ENCODE assay signal across 21 cellular contexts in the genomic region with DNA sequence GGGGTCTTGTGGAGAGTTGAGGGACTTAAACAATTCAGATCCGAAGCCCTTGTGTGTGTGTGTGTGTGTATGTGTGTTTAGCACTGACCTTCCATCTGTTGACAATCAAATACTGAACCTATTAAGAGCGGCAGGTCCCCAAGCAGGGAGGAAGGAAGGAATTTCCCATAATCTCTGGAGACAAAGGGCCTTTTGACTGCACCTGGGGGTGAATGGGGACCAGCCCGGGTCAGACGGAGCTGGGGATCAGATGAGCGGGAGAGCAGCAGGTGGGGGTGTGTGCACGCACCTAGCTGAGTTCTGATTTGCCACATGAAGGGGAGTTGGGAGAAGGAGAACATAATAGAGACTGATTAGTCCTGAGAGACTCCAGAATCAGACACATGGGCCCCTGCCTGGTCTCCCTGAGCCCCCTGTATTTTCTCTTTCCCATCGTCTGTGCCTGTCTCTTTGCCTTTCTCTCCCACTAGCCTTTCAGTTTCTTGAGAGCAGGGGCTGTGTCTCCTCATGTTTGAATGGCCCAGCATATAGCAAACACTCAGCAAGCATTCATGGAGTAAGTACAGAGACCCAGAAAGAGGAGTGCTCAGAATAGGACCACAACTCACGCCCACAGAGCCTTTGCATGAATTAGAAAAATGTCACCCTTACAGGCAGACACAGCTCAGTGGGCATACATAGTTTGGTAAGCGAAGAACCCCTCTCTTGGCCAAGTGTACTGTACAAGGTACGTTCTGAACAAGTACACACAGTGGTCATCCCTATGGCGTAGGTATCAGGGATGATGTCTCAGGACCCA.
DNase-seq lines count a peak whose midpoint lies in the region; ATAC-seq, FAIRE-seq and TF ChIP-seq lines count a peak whose summit lies in the region.
"Had no signal": no experiment of that assay in that cellular context is flagged by ENCODE, and none has a peak within 500 bp of the region (broad histone marks: within the 10 kb centered on the region; RNA-seq: fewer than 3 reads in every experiment).

No MANE protein-coding gene starts in this region.

- no peak for FAIRE-seq in H1 (lab: Jason Lieb, UNC)
- FAIRE-seq: GM12891 had no signal

- DNase-seq in H1 (ENCODE audit: low read depth in 1 of 2, low spot score in 2 of 2) (no peak), NCI-H2029 (lab: John Stamatoyannopoulos, UW) (no peak), dorsolateral prefrontal cortex (no peak), SHP77 treated with DMSO at 0.1 percent for 48 hours (lab: John Stamatoyannopoulos, UW) (no peak)
- DNase-seq in stimulated activated effector memory CD8-positive, alpha-beta T cell treated with anti-CD3 and anti-CD28 coated beads, Interleukin-12 subunit alpha, Interleukin-12 subunit beta, amount 100 ng/mL, for 72 hours (ENCODE audit: low spot score in 2 of 2): no peak
- DNase-seq: C1 segment of cervical spinal cord; CD8-positive, alpha-beta memory T cell; DMS53; EL; H9; KBM-7; NCI-H187; NCI-H2227 treated with DMSO at 0.1 percent for 48 hours; NCI-H510A treated with DMSO at 0.1 percent for 48 hours; NCI-H774; SIG-M5 had no signal

- TF ChIP-seq CTCF in H1 (IDR thresholded peaks at IDR 0.05; ENCODE audit: control extremely low read depth in 1 of 3, insufficient read depth in 1 of 3, low read depth in 1 of 3, low read length in 3 of 3) (no peak), dorsolateral prefrontal cortex (IDR thresholded peaks at IDR 0.05 in 54 of 56, conservative IDR thresholded peaks at IDR 0.05 in 2 of 56; ENCODE audit: low read depth in 1 of 56, partially characterized antibody in 56 of 56) (no peak)

- no peak overlapping the region; the same call in 1 of the 2 replicates for H3K18ac ChIP-seq in H1 (ENCODE audit: extremely low read depth, low read length)

- H4K91ac ChIP-seq in H1 (replicated peaks; ENCODE audit: insufficient read length, low read length): no peak overlapping the region

- H2BK12ac ChIP-seq in H1 (ENCODE audit: low read depth, low read length): peak overlapping the region; percentile 77; the same call in 1 of the 2 replicates

- H3K4me2 ChIP-seq in H1 (ENCODE audit: insufficient read depth in 1 of 2, low read depth in 2 of 2, low read length in 2 of 2): peak overlapping the region in 1 of 2 experiments; percentile 3; a peak in 1 of 4 replicates

- peaks cover 0 to 10% (median 5%) of the 10 kb centered on the region in 4 experiments; a peak in 5 of 7 replicates for H3K4me1 ChIP-seq in H1 (replicated peaks in 1 of 4; ENCODE audit: control insufficient read depth in 3 of 4, insufficient read depth in 4 of 4, low read length in 3 of 4)

- no peaks in the 10 kb centered on the region for H3K9me3 ChIP-seq in H1 (ENCODE audit: insufficient read depth in 2 of 2, low read depth in 1 of 2, low read length in 1 of 2)

- H3K4me3 ChIP-seq in H1 (ENCODE audit: extremely low read depth in 1 of 4, insufficient read depth in 2 of 4, low read depth in 3 of 4, low read length in 4 of 4) (no peak overlapping the region), dorsolateral prefrontal cortex (no peak overlapping the region)

- H4K8ac ChIP-seq in H1 (ENCODE audit: extremely low read depth, insufficient read depth, low read length): no peak overlapping the region

- TF ChIP-seq RAD21 in H1 (IDR thresholded peaks at IDR 0.05 in 1 of 2, conservative IDR thresholded peaks at IDR 0.05 in 1 of 2; ENCODE audit: low read depth in 2 of 2, low read length in 2 of 2): peak in 1 of 2 experiments; percentile 7; a peak in 1 of 4 replicates

- no peak overlapping the region for H3K9ac ChIP-seq in H1 (replicated peaks in 1 of 4; ENCODE audit: extremely low read depth in 1 of 4, low read depth in 3 of 4, low read length in 3 of 4)

- ATAC-seq in GM18868 (IDR thresholded peaks at IDR 0.05; ENCODE audit: unreplicated experiment) (peak; percentile 69), HG02759 (IDR thresholded peaks at IDR 0.05; ENCODE audit: unreplicated experiment) (peak; percentile 62), HG02571 (IDR thresholded peaks at IDR 0.05; ENCODE audit: unreplicated experiment) (no peak)
- ATAC-seq in stimulated activated effector memory CD8-positive, alpha-beta T cell treated with anti-CD3 and anti-CD28 coated beads, Interleukin-12 subunit alpha, Interleukin-12 subunit beta, amount 100 ng/mL, for 72 hours: peak; percentile 57
- ATAC-seq: SK-N-SH treated with all-trans-retinoic acid at 6 μM for 48 hours had no signal

- H3K23me2 ChIP-seq in H1 (ENCODE audit: low read depth, low read length): no peaks in the 10 kb centered on the region

- no peak overlapping the region for H3K23ac ChIP-seq in H1 (ENCODE audit: insufficient read length)

- H3K36me3 ChIP-seq in H1 (ENCODE audit: control insufficient read depth in 2 of 4, insufficient read depth in 4 of 4, low read length in 3 of 4): no peaks in the 10 kb centered on the region

- WGBS in H1 (ENCODE audit: extremely low coverage in 1 of 2, insufficient coverage in 1 of 2, insufficient read length in 1 of 2, insufficient replicate concordance in 2 of 2, low coverage in 1 of 2, low lambda C conversion rate in 2 of 2, missing lambda C conversion rate in 1 of 2), 2 experiments: 66% methylated on average over 11 of the region's 11 CpGs; no CpG with 5 or more reads in 1 of the 2 experiments

- H2BK20ac ChIP-seq in H1 (ENCODE audit: low read length): peak overlapping the region; percentile 28; the same call in 1 of the 2 replicates

- no peak overlapping the region for H2BK15ac ChIP-seq in H1 (ENCODE audit: low read length)

- TF ChIP-seq POLR2A in H1 (IDR thresholded peaks at IDR 0.05; ENCODE audit: control extremely low read depth in 1 of 2, low read depth in 2 of 2, low read length in 2 of 2): no peak

- no peaks in the 10 kb centered on the region; a peak in 2 of 7 replicates for H3K27me3 ChIP-seq in H1 (replicated peaks in 1 of 4; ENCODE audit: control insufficient read depth in 3 of 4, extremely low read depth in 1 of 4, insufficient read depth in 3 of 4, low read length in 3 of 4)
- H3K27me3 ChIP-seq in dorsolateral prefrontal cortex: peaks cover 0 to 41% (median 0%) of the 10 kb centered on the region in 45 donors

- H3K4me1 Mint-ChIP-seq in stimulated activated effector memory CD8-positive, alpha-beta T cell treated with anti-CD3 and anti-CD28 coated beads, Interleukin-12 subunit alpha, Interleukin-12 subunit beta, amount 100 ng/mL, for 72 hours: no peaks in the 10 kb centered on the region
- H3K4me1 Mint-ChIP-seq: CD8-positive, alpha-beta memory T cell had no signal

- no peaks in the 10 kb centered on the region for H3K9me3 Mint-ChIP-seq in stimulated activated effector memory CD8-positive, alpha-beta T cell treated with anti-CD3 and anti-CD28 coated beads, Interleukin-12 subunit alpha, Interleukin-12 subunit beta, amount 100 ng/mL, for 72 hours
- H3K9me3 Mint-ChIP-seq: CD8-positive, alpha-beta memory T cell; H9 had no signal

- H3K27ac Mint-ChIP-seq in stimulated activated effector memory CD8-positive, alpha-beta T cell treated with anti-CD3 and anti-CD28 coated beads, Interleukin-12 subunit alpha, Interleukin-12 subunit beta, amount 100 ng/mL, for 72 hours: no peak overlapping the region

- 0 out of 2 replicates have a peak overlapping the region, but pooled peaks have one; percentile 20 for H2AFZ ChIP-seq in H1 (ENCODE audit: low read length)

- no peak overlapping the region for H2BK120ac ChIP-seq in H1 (replicated peaks; ENCODE audit: low read depth, low read length)

- H3K14ac ChIP-seq in H1 (ENCODE audit: insufficient read length): no peak overlapping the region

- no peak overlapping the region for H4K5ac ChIP-seq in H1 (ENCODE audit: insufficient read length, low read depth, low read length)

- TF ChIP-seq EP300 in H1 (IDR thresholded peaks at IDR 0.05; ENCODE audit: borderline replicate concordance in 1 of 2, low read depth in 2 of 2, low read length in 2 of 2): no peak

- H3K4ac ChIP-seq in H1 (replicated peaks; ENCODE audit: insufficient read length, low read depth, low read length): no peak overlapping the region

- H4K20me1 ChIP-seq in H1 (replicated peaks in 1 of 2; ENCODE audit: control insufficient read depth in 1 of 2, insufficient read depth in 2 of 2, low read length in 2 of 2): no peaks in the 10 kb centered on the region

- no peak overlapping the region for H3K4me3 Mint-ChIP-seq in stimulated activated effector memory CD8-positive, alpha-beta T cell treated with anti-CD3 and anti-CD28 coated beads, Interleukin-12 subunit alpha, Interleukin-12 subunit beta, amount 100 ng/mL, for 72 hours
- H3K4me3 Mint-ChIP-seq: CD8-positive, alpha-beta memory T cell; H9 had no signal

- no peak overlapping the region for H2BK5ac ChIP-seq in H1 (ENCODE audit: low read depth, low read length)

- POLR2A ChIA-PET in H1 (lab: Charles Lee; ENCODE audit: partially characterized antibody): interaction anchor here (0.6 to 0.9 kb wide), 2 partner anchors 9 to 286 kb away, joined by 3 read pairs; no protein-coding TSS in a partner anchor

- intact Hi-C loops in dorsolateral prefrontal cortex (cut with DNase I): no loop called here

- no peak overlapping the region for H2AK5ac ChIP-seq in H1 (ENCODE audit: low read depth, low read length)

- CTCF ChIA-PET in H1 (lab: Charles Lee; ENCODE audit: partially characterized antibody): interaction anchor here (0.6 to 1.6 kb wide), 10 partner anchors 10 to 120 kb away, joined by 3 to 6 read pairs (median 4); no protein-coding TSS in a partner anchor

- H3K79me1 ChIP-seq in H1 (ENCODE audit: low read depth, low read length): no peaks in the 10 kb centered on the region

- no peaks in the 10 kb centered on the region for H3K36me3 Mint-ChIP-seq in stimulated activated effector memory CD8-positive, alpha-beta T cell treated with anti-CD3 and anti-CD28 coated beads, Interleukin-12 subunit alpha, Interleukin-12 subunit beta, amount 100 ng/mL, for 72 hours

- H3K27ac ChIP-seq in H1 (ENCODE audit: low read depth, low read length) (no peak overlapping the region), dorsolateral prefrontal cortex (no peak overlapping the region)

- H3K79me2 ChIP-seq in H1 (ENCODE audit: control insufficient read depth in 1 of 2, insufficient read depth in 2 of 2, low read length in 2 of 2): no peaks in the 10 kb centered on the region

- H3K56ac ChIP-seq in H1 (replicated peaks; ENCODE audit: insufficient read length, low read depth, low read length): no peak overlapping the region

TF ChIP-seq in H1, 55 proteins besides CTCF, POLR2A, EP300 and RAD21:
- TF ChIP-seq TEAD4 (IDR thresholded peaks at IDR 0.05; ENCODE audit: low read depth, low read length) (0 out of 2 replicates have a peak, but pooled peaks have one; percentile 7), ZNF274 (IDR thresholded peaks at IDR 0.05; ENCODE audit: borderline replicate concordance, extremely low read depth, low read length) (no peak), BACH1 (IDR thresholded peaks at IDR 0.05; ENCODE audit: low read length) (no peak)
TF ChIP-seq in H1: peak in this region for 1.
